1 cellular context compared by ENCODE assay signal in the genomic region with DNA sequence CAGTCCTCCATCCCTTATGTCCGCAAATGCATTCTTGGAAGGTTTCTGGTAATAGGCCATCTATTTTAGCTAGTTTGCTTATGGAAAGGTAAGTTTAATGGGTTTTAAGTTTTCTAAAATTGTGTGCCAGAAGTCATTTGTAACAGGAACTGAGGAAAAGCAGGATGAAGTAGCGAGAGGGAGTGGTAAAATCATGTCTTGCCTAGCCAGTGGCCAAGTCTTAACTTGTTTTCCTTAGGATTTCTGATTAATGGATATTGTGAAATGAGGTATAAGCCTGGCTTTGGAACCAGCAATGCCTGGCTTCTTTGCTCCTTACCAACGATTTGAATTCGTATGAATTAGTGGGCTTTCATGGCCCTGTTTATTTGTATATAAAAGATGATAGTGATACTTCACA.
TF ChIP-seq lines count a peak whose summit lies in the region.

No MANE protein-coding gene starts in this region.

TF ChIP-seq in HEK293, 187 proteins besides CTCF, POLR2A, EP300 and RAD21 (continued from another document):
- TF ChIP-seq PRDM1 (tag by site-specific recombination; IDR thresholded peaks at IDR 0.05): 0 out of 2 replicates have a peak, but pooled peaks have one; percentile 21
- TF ChIP-seq ZFP37 (tag by site-specific recombination; IDR thresholded peaks at IDR 0.05): no peak
